In the genomic region with DNA sequence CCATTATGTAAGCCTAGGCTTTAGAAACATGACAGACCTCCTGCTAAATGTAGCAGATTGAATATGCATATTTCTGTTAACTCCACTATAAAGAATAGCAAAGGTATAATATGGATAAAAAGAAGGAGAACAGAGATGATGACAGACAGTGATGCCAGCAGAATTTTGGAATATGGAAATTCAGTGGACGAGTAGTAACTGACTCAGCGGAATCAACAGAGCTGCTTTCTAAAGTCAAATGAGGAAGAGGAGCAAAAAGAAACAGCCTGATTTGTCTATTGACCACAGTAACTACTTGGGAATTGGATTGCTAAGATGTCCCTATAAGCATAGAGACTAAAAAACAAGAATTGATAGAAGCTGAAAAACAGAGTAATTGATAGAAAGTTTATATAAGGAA, we compare ENCODE assay signal across 1 cellular context.
A peak's percentile ranks its signal among the peaks of the same experiment; 100 is the strongest.
TF ChIP-seq lines count a peak whose summit lies in the region.

No MANE protein-coding gene starts in this region.

TF ChIP-seq in HepG2, 621 proteins besides CTCF, POLR2A, EP300 and RAD21:
- TF ChIP-seq TRAFD1 (CRISPR knock-in tag; IDR thresholded peaks at IDR 0.05; ENCODE audit: borderline replicate concordance), result no peak
- TF ChIP-seq MAFF (IDR thresholded peaks at IDR 0.05; ENCODE audit: low read depth, low read length), result peak; percentile 51
- TF ChIP-seq, protein P1, sequence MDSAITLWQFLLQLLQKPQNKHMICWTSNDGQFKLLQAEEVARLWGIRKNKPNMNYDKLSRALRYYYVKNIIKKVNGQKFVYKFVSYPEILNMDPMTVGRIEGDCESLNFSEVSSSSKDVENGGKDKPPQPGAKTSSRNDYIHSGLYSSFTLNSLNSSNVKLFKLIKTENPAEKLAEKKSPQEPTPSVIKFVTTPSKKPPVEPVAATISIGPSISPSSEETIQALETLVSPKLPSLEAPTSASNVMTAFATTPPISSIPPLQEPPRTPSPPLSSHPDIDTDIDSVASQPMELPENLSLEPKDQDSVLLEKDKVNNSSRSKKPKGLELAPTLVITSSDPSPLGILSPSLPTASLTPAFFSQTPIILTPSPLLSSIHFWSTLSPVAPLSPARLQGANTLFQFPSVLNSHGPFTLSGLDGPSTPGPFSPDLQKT (CRISPR knock-in tag; IDR thresholded peaks at IDR 0.05; ENCODE audit: borderline replicate concordance), result no peak
- TF ChIP-seq SALL2 (CRISPR knock-in tag; IDR thresholded peaks at IDR 0.05), result no peak
- peak; percentile 18 to 60; a peak in 3 of 4 replicates for TF ChIP-seq MAFK (conservative IDR thresholded peaks at IDR 0.05 in 1 of 2, IDR thresholded peaks at IDR 0.05 in 1 of 2; ENCODE audit: low read length in 2 of 2)
- TF ChIP-seq CREB1 (IDR thresholded peaks at IDR 0.05), result no peak
- no peak for TF ChIP-seq CREB1 (CRISPR knock-in tag; IDR thresholded peaks at IDR 0.05)
- no peak for TF ChIP-seq CENPT (CRISPR knock-in tag; IDR thresholded peaks at IDR 0.05; ENCODE audit: low read depth)
- no peak for TF ChIP-seq KDM2A (CRISPR knock-in tag; IDR thresholded peaks at IDR 0.05; ENCODE audit: borderline replicate concordance, low read depth)
